In the genomic region with DNA sequence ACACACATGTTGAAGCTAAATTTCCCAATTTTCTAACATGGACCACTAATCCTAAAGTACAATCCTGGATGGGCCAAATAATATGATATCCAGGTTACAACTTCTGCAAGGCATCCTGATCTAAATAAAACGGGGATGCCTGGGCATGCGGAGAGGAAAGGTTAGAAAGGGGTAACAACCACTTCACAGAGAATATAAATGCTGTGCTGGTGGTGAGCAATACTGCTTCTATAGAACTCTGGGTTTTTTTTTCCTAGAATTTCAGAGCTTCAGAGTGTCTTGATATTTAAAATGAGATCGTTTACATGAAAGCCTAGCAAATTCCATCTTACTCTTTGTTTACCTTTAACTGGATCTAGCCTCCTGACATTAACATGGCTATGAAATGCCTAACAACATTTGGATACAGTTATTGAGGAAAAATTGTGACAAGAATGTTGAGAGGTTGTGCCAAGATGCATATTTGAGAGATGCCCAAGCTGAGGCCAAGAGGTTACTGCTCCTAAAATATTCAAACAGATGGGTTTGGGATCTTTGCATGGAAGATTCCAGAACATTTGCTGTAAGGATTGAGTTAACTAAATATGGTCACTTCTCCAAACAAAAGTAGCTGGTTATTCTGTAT, we compare ENCODE assay signal across 19 cellular contexts. TPM values are rescaled to one million over a fixed set of nuclear protein-coding genes. Genes with fewer than 3 reads are reported as not detected.
A peak's percentile ranks its signal among the peaks of the same experiment; 100 is the strongest.
DNase-seq lines count a peak whose midpoint lies in the region; ATAC-seq and TF ChIP-seq lines count a peak whose summit lies in the region.
"Had no signal": no experiment of that assay in that cellular context is flagged by ENCODE, and none has a peak within 500 bp of the region (broad histone marks: within the 10 kb centered on the region; RNA-seq: fewer than 3 reads in every experiment).

No MANE protein-coding gene starts in this region.

- WGBS in GM23248 (ENCODE audit: low coverage in 1 of 2, low lambda C conversion rate in 2 of 2, missing lambda C conversion rate in 2 of 2), 2 experiments: 67% methylated on average over 3 of the region's 3 CpGs
- 84 to 93% (median 92%) methylated on average over 3 of the region's 3 CpGs for WGBS in heart left ventricle, 4 donors

- peaks cover 9% of the 10 kb centered on the region; the same call in 1 of the 2 replicates for H3F3A ChIP-seq in GM23248 (ENCODE audit: insufficient read depth)

- H4K20me1 ChIP-seq in GM23248 (ENCODE audit: insufficient read depth): no peaks in the 10 kb centered on the region

- H3K36me3 Mint-ChIP-seq in T-helper 1 cell treated with Interleukin-12 subunit alpha and Interleukin-12 subunit beta and Interleukin-4 antibody, amounts not matched to agents 30 μg/mL and 1 μg/mL, for 36 hours (ENCODE audit: low read depth): peaks cover 30% of the 10 kb centered on the region
- H3K36me3 Mint-ChIP-seq in osteocyte (ENCODE audit: unreplicated experiment): peaks cover 2% of the 10 kb centered on the region

- H3K36me3 ChIP-seq in GM23248 (ENCODE audit: low read depth): no peaks in the 10 kb centered on the region
- H3K36me3 ChIP-seq in adipocyte (ENCODE audit: control insufficient read depth, insufficient read depth, low read length, severe bottlenecking): no peaks in the 10 kb centered on the region
- H3K36me3 ChIP-seq in heart left ventricle: no peaks in the 10 kb centered on the region
- H3K36me3 ChIP-seq: left lung had no signal

- DNase-seq in T-helper 1 cell (no peak), GM23248 (peak; percentile 17), adipocyte (ENCODE audit: low read depth) (peak; percentile 64), osteocyte (ENCODE audit: extremely low spot score, unreplicated experiment) (no peak), NCI-H774 (lab: John Stamatoyannopoulos, UW) (no peak), left cardiac atrium (no peak), heart left ventricle (no peak)
- DNase-seq: central memory CD4-positive, alpha-beta T cell; HCEC 1CT; left lung; NCI-H1417; NCI-H446; right cardiac atrium; stimulated activated CD4-positive, alpha-beta T cell treated with anti-CD3 and anti-CD28 coated beads, Interleukin-2, amount 100 ng/mL, for 48 hours had no signal

- H3K27ac Mint-ChIP-seq in T-helper 1 cell treated with Interleukin-12 subunit alpha and Interleukin-12 subunit beta and Interleukin-4 antibody, amounts not matched to agents 30 μg/mL and 1 μg/mL, for 36 hours: peak overlapping the region; percentile 46
- H3K27ac Mint-ChIP-seq in osteocyte (ENCODE audit: unreplicated experiment): peak overlapping the region; percentile 66

- no peak for ATAC-seq in left cardiac atrium
- ATAC-seq in heart left ventricle: no peak
- ATAC-seq: left lung, right cardiac atrium had no signal

- H3K9ac ChIP-seq in GM23248 (no peak overlapping the region), adipocyte (ENCODE audit: low read length) (no peak overlapping the region)

- H2AFZ ChIP-seq in GM23248: no peak overlapping the region

- no peak for TF ChIP-seq CTCF in osteocyte (IDR thresholded peaks at IDR 0.05)
- TF ChIP-seq CTCF in heart left ventricle (IDR thresholded peaks at IDR 0.05): no peak

- no peak overlapping the region for H3K4me3 ChIP-seq in GM23248
- H3K4me3 ChIP-seq in adipocyte (ENCODE audit: low read length): no peak overlapping the region
- H3K4me3 ChIP-seq in heart left ventricle: no peak overlapping the region
- H3K4me3 ChIP-seq: K562, left lung, SK-N-MC had no signal

- peak overlapping the region; percentile 35 for H3K4me2 ChIP-seq in GM23248 (ENCODE audit: unreplicated experiment)

- H3K27me3 Mint-ChIP-seq in T-helper 1 cell treated with Interleukin-12 subunit alpha and Interleukin-12 subunit beta and Interleukin-4 antibody, amounts not matched to agents 30 μg/mL and 1 μg/mL, for 36 hours (ENCODE audit: low read depth): no peaks in the 10 kb centered on the region
- H3K27me3 Mint-ChIP-seq in osteocyte (ENCODE audit: unreplicated experiment): no peaks in the 10 kb centered on the region

- intact Hi-C loops in left cardiac atrium (cut with DNase I) (no loop called here), heart left ventricle (cut with DNase I) (no loop called here)

- no peak for TF ChIP-seq POLR2A in heart left ventricle (IDR thresholded peaks at IDR 0.05)

- H3K9me3 ChIP-seq in GM23248 (ENCODE audit: low read depth) (no peaks in the 10 kb centered on the region), adipocyte (ENCODE audit: control insufficient read depth, low read length) (no peaks in the 10 kb centered on the region), heart left ventricle (no peaks in the 10 kb centered on the region)
- H3K9me3 ChIP-seq: left lung had no signal

- peaks cover 42% of the 10 kb centered on the region for H3K4me1 Mint-ChIP-seq in T-helper 1 cell treated with Interleukin-12 subunit alpha and Interleukin-12 subunit beta and Interleukin-4 antibody, amounts not matched to agents 30 μg/mL and 1 μg/mL, for 36 hours (ENCODE audit: low read depth)
- H3K4me1 Mint-ChIP-seq in osteocyte (ENCODE audit: unreplicated experiment): peaks cover 33% of the 10 kb centered on the region

- no peak overlapping the region for H3K4me3 Mint-ChIP-seq in T-helper 1 cell treated with Interleukin-12 subunit alpha and Interleukin-12 subunit beta and Interleukin-4 antibody, amounts not matched to agents 30 μg/mL and 1 μg/mL, for 36 hours
- H3K4me3 Mint-ChIP-seq in osteocyte (ENCODE audit: unreplicated experiment): no peak overlapping the region

- H3K27ac ChIP-seq in GM23248 (no peak overlapping the region), heart left ventricle (no peak overlapping the region)
- H3K27ac ChIP-seq: 22Rv1, epithelial cell of prostate, left lung, SK-N-MC had no signal

- H3K79me2 ChIP-seq in GM23248 (ENCODE audit: insufficient read depth): no peaks in the 10 kb centered on the region

- no peaks in the 10 kb centered on the region for H3K9me2 ChIP-seq in GM23248 (ENCODE audit: insufficient read depth)

- no peaks in the 10 kb centered on the region for H3K9me3 Mint-ChIP-seq in T-helper 1 cell treated with Interleukin-12 subunit alpha and Interleukin-12 subunit beta and Interleukin-4 antibody, amounts not matched to agents 30 μg/mL and 1 μg/mL, for 36 hours
- no peaks in the 10 kb centered on the region for H3K9me3 Mint-ChIP-seq in osteocyte (ENCODE audit: unreplicated experiment)

- H3K27me3 ChIP-seq in GM23248 (replicated peaks; ENCODE audit: insufficient read depth): no peaks in the 10 kb centered on the region
- no peaks in the 10 kb centered on the region for H3K27me3 ChIP-seq in adipocyte (replicated peaks; ENCODE audit: control insufficient read depth, insufficient read depth, low read length)
- no peaks in the 10 kb centered on the region for H3K27me3 ChIP-seq in heart left ventricle
- H3K27me3 ChIP-seq: left lung had no signal

- peaks cover 12% of the 10 kb centered on the region for H3K4me1 ChIP-seq in GM23248 (ENCODE audit: insufficient read depth)
- H3K4me1 ChIP-seq in adipocyte (ENCODE audit: control insufficient read depth, insufficient read depth, low read length): peaks cover 7% of the 10 kb centered on the region
- H3K4me1 ChIP-seq in heart left ventricle: peaks cover 0 to 56% (median 0%) of the 10 kb centered on the region in 12 donors

- in situ Hi-C loops in GM23248 (cut with MboI): no loop called here

RNA-seq across cellular contexts. Expression of a gene that starts 22.4 kb away (rescaled TPM):
- 9.9 and 14.8 TPM in 2 replicates for total RNA-seq in GM23248 (2014; rRNA removed; shearing (Covaris generic))
- polyA plus RNA-seq in GM23248 (2016; fragmentation: Nextera tagmentation; extraction: Ambion mirVana): 10.3 and 10.4 TPM in 2 replicates
- total RNA-seq in osteocyte: 13.3 and 14.0 TPM in 2 replicates
- 1 to 10 TPM; 4.7 to 8.6 TPM for total RNA-seq in left cardiac atrium
- total RNA-seq in heart left ventricle: 10 to 100 TPM in 7 of 9 donors, 1 to 10 TPM in 2; 3.6 to 30.8 (median 13.9) TPM
- polyA plus RNA-seq in heart left ventricle: 1 to 10 TPM; 5.1 to 10.0 TPM

Comparison
In these comparisons a context has a peak if more than half of its experiments do, and no peak if none do; other contexts are left out.
1. DNase-seq: peak in GM23248 (single experiment) and adipocyte (single experiment); none in T-helper 1 cell (0 of 5), osteocyte (single experiment), NCI-H774 (single experiment), left cardiac atrium (single experiment) and heart left ventricle (0 of 5).